Comparison of ENCODE assay signal across 8 cellular contexts in genomic region chr6:56540950-56541600, GRCh38.
DNase-seq lines count a peak whose midpoint lies in the region; ATAC-seq, FAIRE-seq and TF ChIP-seq lines count a peak whose summit lies in the region.

No MANE protein-coding gene starts in this region.

- H3K4me3 ChIP-seq in OCI-LY3 (ENCODE audit: low read length) (0 out of 2 replicates have a peak overlapping the region, but pooled peaks have one; percentile 39), fibroblast of mammary gland (ENCODE audit: control insufficient read depth, low read depth, low read length) (peak overlapping the region; percentile 64), skin epidermis (peak overlapping the region in 6 of 7 experiments; percentile 42 to 61 (median 44))

- peak; percentile 57 for FAIRE-seq in GM18507 (lab: Jason Lieb, UNC)
- no peak for FAIRE-seq in frontal cortex (lab: Jason Lieb, UNC)

- H3K9ac ChIP-seq in OCI-LY3 (ENCODE audit: low read length): no peak overlapping the region

- no peaks in the 10 kb centered on the region for H3K79me2 ChIP-seq in OCI-LY3 (ENCODE audit: low read length)

- no peak overlapping the region for H3K27ac ChIP-seq in OCI-LY3 (ENCODE audit: low read length)
- H3K27ac ChIP-seq in skin epidermis: peak overlapping the region in 19 of 21 experiments; percentile 10 to 91 (median 85)

- DNase-seq in GM18507 (ENCODE audit: extremely low spot score, insufficient read length, low read depth): no peak
- peak; percentile 54 for DNase-seq in fibroblast of mammary gland (ENCODE audit: low read depth)
- no peak for DNase-seq in frontal cortex (ENCODE audit: low spot score in 2 of 2)
- no peak for DNase-seq in SKM-1 treated with dmso at 0.1 percent for 144 hours (lab: John Stamatoyannopoulos, UW; ENCODE audit: unreplicated experiment)

- H3K36me3 ChIP-seq in OCI-LY3 (replicated peaks; ENCODE audit: low read depth, low read length): no peaks in the 10 kb centered on the region

- ATAC-seq in GM21360 (IDR thresholded peaks at IDR 0.05; ENCODE audit: unreplicated experiment): no peak
- no peak for ATAC-seq in HG03520 (IDR thresholded peaks at IDR 0.05; ENCODE audit: unreplicated experiment)

- TF ChIP-seq CTCF in OCI-LY3 (IDR thresholded peaks at IDR 0.05; ENCODE audit: low read depth, low read length): no peak
- TF ChIP-seq CTCF in fibroblast of mammary gland (conservative IDR thresholded peaks at IDR 0.05; ENCODE audit: control insufficient read depth, insufficient read depth, low read depth, low read length): no peak

- peaks cover 19% of the 10 kb centered on the region for H3K4me1 ChIP-seq in OCI-LY3 (ENCODE audit: low read length)

- H4K20me1 ChIP-seq in OCI-LY3 (ENCODE audit: insufficient read depth, low read length): no peaks in the 10 kb centered on the region

- H3K27me3 ChIP-seq in OCI-LY3 (ENCODE audit: low read depth, low read length): no peaks in the 10 kb centered on the region

- peak overlapping the region; percentile 67 for H3K4me2 ChIP-seq in OCI-LY3 (ENCODE audit: low read length)

- 0 out of 2 replicates have a peak overlapping the region, but pooled peaks have one; percentile 61 for H2AFZ ChIP-seq in OCI-LY3 (ENCODE audit: low read depth, low read length)

- H3K9me3 ChIP-seq in OCI-LY3 (ENCODE audit: insufficient read depth, low read length): no peaks in the 10 kb centered on the region
